ENCODE assay signal across 9 cellular contexts in the genomic region with DNA sequence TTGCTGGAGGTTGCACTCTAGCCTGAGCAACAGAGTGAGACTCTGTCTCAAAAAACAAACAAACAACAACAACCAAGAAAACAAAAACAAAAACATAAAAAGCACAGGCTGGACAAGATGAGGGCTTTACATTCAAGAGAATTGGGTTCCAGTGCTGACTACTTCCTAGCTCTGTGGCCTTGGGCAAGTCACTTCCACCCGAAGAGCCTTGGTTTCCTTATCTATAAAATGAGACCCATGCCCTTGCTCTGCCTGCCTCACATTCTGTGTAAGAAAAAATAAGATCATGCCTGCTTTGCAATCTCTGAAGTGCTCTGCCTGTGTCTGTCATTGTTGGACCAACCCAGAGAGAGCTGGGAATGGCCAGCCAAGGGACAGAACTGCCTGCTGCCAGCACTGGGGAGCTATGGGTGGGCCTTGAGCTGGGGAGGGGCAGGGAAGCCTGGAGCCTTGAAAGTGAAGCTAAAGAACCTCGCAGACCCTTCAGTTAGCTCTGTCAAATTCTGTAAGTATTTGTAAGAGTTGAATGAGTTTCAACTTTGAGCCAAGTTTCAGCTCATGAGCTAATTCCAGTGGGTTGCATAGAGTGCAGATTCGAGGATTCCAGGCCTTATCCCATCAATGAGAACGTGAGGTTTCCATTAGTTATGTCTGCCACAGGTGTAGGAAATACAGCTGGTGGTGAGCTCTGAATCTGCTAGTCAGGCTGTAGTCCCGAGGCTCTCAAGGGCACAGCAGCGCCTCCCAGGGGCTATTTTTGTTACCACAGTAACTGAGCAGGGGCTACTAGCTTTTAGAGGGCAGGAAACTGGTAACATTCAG.
A peak's percentile ranks its signal among the peaks of the same experiment; 100 is the strongest.
DNase-seq lines count a peak whose midpoint lies in the region; ATAC-seq and TF ChIP-seq lines count a peak whose summit lies in the region.
"Had no signal": no experiment of that assay in that cellular context is flagged by ENCODE, and none has a peak within 500 bp of the region (broad histone marks: within the 10 kb centered on the region; RNA-seq: fewer than 3 reads in every experiment).

No MANE protein-coding gene starts in this region.

- peaks cover 11% of the 10 kb centered on the region for H3K4me1 Mint-ChIP-seq in endothelial cell (ENCODE audit: unreplicated experiment)

- H3K9me3 Mint-ChIP-seq in endothelial cell (ENCODE audit: unreplicated experiment) = no peaks in the 10 kb centered on the region

- ATAC-seq in GM19467 (IDR thresholded peaks at IDR 0.05; ENCODE audit: unreplicated experiment) = no peak
- ATAC-seq in HG03460 (IDR thresholded peaks at IDR 0.05; ENCODE audit: unreplicated experiment) = no peak

- peak; percentile 40 for DNase-seq in SIG-M5 treated with dmso at 0.1 percent for 504 hours (lab: John Stamatoyannopoulos, UW; ENCODE audit: unreplicated experiment)
- DNase-seq in SIG-M5 (lab: John Stamatoyannopoulos, UW) = no peak
- DNase-seq in T-helper 9 cell = peak; percentile 9
- peak; percentile 91 for DNase-seq in endothelial cell (ENCODE audit: low spot score)
- peak; percentile 47 for DNase-seq in putamen (ENCODE audit: low spot score)

- H3K36me3 Mint-ChIP-seq in endothelial cell (ENCODE audit: low read depth, unreplicated experiment) = peaks cover 9% of the 10 kb centered on the region

- H3K27ac Mint-ChIP-seq in endothelial cell (ENCODE audit: unreplicated experiment) = no peak overlapping the region
- H3K27ac Mint-ChIP-seq: stimulated activated naive CD8-positive, alpha-beta T cell treated with anti-CD3 and anti-CD28 coated beads, Interleukin-15, Interleukin-2, amounts not matched to agents 100 ng/mL and 50 ng/mL, for 24 hours had no signal

- no peak overlapping the region for H3K4me3 Mint-ChIP-seq in endothelial cell (ENCODE audit: unreplicated experiment)
- H3K4me3 Mint-ChIP-seq: stimulated activated naive CD8-positive, alpha-beta T cell treated with anti-CD3 and anti-CD28 coated beads, Interleukin-15, Interleukin-2, amounts not matched to agents 100 ng/mL and 50 ng/mL, for 24 hours had no signal

- TF ChIP-seq CTCF in LNCAP (IDR thresholded peaks at IDR 0.05) (peak; percentile 41), endothelial cell (IDR thresholded peaks at IDR 0.05; ENCODE audit: unreplicated experiment) (peak; percentile 49)

- H3K27me3 Mint-ChIP-seq in endothelial cell (ENCODE audit: unreplicated experiment) = peaks cover 4% of the 10 kb centered on the region
